ENCODE assay signal across 12 cellular contexts in the genomic region with DNA sequence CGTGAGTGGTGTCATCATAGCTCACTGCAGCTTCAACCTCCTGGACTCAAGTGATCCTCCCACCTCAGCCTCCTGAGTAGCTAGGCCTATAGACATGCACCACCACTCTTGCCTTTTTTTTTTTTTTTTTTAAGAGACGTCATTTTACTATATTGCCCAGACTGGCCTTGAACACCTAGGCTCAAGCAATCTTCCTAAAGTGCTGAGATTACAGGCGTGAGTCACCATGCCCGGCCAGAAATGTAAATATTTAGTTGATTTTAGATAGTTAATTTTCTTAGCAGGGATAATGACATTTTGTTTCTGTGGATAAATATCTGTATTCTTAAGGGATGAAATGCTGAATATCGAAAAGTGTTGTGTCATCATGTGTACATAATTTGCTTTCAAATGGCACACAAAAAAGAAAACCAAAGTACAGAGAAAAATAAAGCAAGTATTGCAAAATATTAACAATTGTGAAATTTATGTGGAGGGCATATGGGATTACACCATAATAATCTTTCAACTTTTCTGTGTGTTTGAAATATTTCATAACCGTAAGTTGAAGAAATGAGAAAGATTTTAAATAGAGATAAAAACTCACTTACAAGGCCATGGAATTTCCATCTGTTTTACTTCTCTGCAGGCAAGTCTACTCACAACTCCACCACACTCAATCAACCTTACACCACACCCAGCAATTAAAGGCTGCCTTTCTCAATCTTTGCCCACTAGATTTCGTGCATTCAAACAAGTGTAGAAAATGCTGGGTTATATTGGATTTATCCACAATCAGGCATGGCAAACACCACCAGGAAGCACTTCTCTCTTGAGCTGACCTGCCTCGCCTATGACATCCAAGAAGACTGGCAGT.
DNase-seq lines count a peak whose midpoint lies in the region; ATAC-seq lines count a peak whose summit lies in the region.
"Had no signal": no experiment of that assay in that cellular context is flagged by ENCODE, and none has a peak within 500 bp of the region (broad histone marks: within the 10 kb centered on the region; RNA-seq: fewer than 3 reads in every experiment).

No MANE protein-coding gene starts in this region.

- H3K27me3 Mint-ChIP-seq in activated naive CD8-positive, alpha-beta T cell treated with anti-CD3 and anti-CD28 coated beads, Interleukin-2, amount 50 U/mL, for 24 hours: peaks cover 12% of the 10 kb centered on the region

- H3K4me3 ChIP-seq in mucosa of rectum (ENCODE audit: low read length in 2 of 2): peak overlapping the region in 1 of 2 donors; percentile 10
- H3K4me3 ChIP-seq: SJSA1 had no signal

- H3K27ac Mint-ChIP-seq in activated naive CD8-positive, alpha-beta T cell treated with anti-CD3 and anti-CD28 coated beads, Interleukin-2, amount 50 U/mL, for 24 hours: no peak overlapping the region

- no peaks in the 10 kb centered on the region for H3K27me3 ChIP-seq in mucosa of rectum (ENCODE audit: control insufficient read depth in 2 of 2, insufficient read depth in 2 of 2, low read length in 2 of 2)
- H3K27me3 ChIP-seq: SJSA1 had no signal

- no peak overlapping the region for H3K4me3 Mint-ChIP-seq in activated naive CD8-positive, alpha-beta T cell treated with anti-CD3 and anti-CD28 coated beads, Interleukin-2, amount 50 U/mL, for 24 hours

- intact Hi-C loops in posterior cingulate gyrus (cut with DNase I): no loop called here

- H3K36me3 ChIP-seq in mucosa of rectum (ENCODE audit: control insufficient read depth in 2 of 2, insufficient read depth in 2 of 2, low read length in 2 of 2): no peaks in the 10 kb centered on the region
- H3K36me3 ChIP-seq: SJSA1 had no signal

- H3K9ac ChIP-seq in mucosa of rectum (ENCODE audit: low read depth in 1 of 2, low read length in 2 of 2): no peak overlapping the region

- H3K4me1 Mint-ChIP-seq in activated naive CD8-positive, alpha-beta T cell treated with anti-CD3 and anti-CD28 coated beads, Interleukin-2, amount 50 U/mL, for 24 hours: no peaks in the 10 kb centered on the region

- peak overlapping the region; percentile 85 for H3K27ac ChIP-seq in mucosa of rectum (ENCODE audit: low read depth in 2 of 2, low read length in 2 of 2)
- H3K27ac ChIP-seq: SJSA1 had no signal

- no peaks in the 10 kb centered on the region for H3K9me3 Mint-ChIP-seq in activated naive CD8-positive, alpha-beta T cell treated with anti-CD3 and anti-CD28 coated beads, Interleukin-2, amount 50 U/mL, for 24 hours

- DNase-seq in EL (peak; percentile 21), NOMO-1 treated with dmso at 0.1 percent for 144 hours (lab: John Stamatoyannopoulos, UW; ENCODE audit: unreplicated experiment) (peak; percentile 84), dedifferentiated amniotic fluid mesenchymal stem cell (ENCODE audit: extremely low spot score) (peak; percentile 69), ureter (ENCODE audit: low spot score) (no peak), posterior cingulate gyrus (no peak)
- DNase-seq in activated naive CD8-positive, alpha-beta T cell treated with anti-CD3 and anti-CD28 coated beads, Interleukin-2, amount 50 U/mL, for 24 hours: no peak
- DNase-seq: DMS79 treated with DMSO at 0.1 percent for 48 hours, GOT3, NCI-H187 had no signal

- peaks cover 4 to 32% of the 10 kb centered on the region in 2 donors for H3K4me1 ChIP-seq in mucosa of rectum (ENCODE audit: control insufficient read depth in 2 of 2, insufficient read depth in 2 of 2, low read length in 2 of 2)
- H3K4me1 ChIP-seq: SJSA1 had no signal

- ATAC-seq in GM18867 (IDR thresholded peaks at IDR 0.05; ENCODE audit: unreplicated experiment): no peak
- no peak for ATAC-seq in activated naive CD8-positive, alpha-beta T cell treated with anti-CD3 and anti-CD28 coated beads, Interleukin-2, amount 50 U/mL, for 24 hours

- no peaks in the 10 kb centered on the region for H3K9me3 ChIP-seq in mucosa of rectum (ENCODE audit: control insufficient read depth in 2 of 2, low read length in 2 of 2)
- H3K9me3 ChIP-seq: SJSA1 had no signal

- H3K36me3 Mint-ChIP-seq in activated naive CD8-positive, alpha-beta T cell treated with anti-CD3 and anti-CD28 coated beads, Interleukin-2, amount 50 U/mL, for 24 hours (ENCODE audit: low read depth): no peaks in the 10 kb centered on the region

Comparison
In these comparisons a context has a peak if more than half of its experiments do, and no peak if none do; other contexts are left out.
1. DNase-seq: peak in EL (single experiment), NOMO-1 treated with dmso at 0.1 percent for 144 hours (single experiment) and dedifferentiated amniotic fluid mesenchymal stem cell (single experiment); none in activated naive CD8-positive, alpha-beta T cell treated with anti-CD3 and anti-CD28 coated beads, Interleukin-2, amount 50 U/mL, for 24 hours (single experiment), ureter (single experiment) and posterior cingulate gyrus (0 of 10).